1 cellular context compared by ENCODE assay signal in genomic region chr11:102911758-102912481, GRCh38.
TF ChIP-seq lines count a peak whose summit lies in the region.

No MANE protein-coding gene starts in this region.

TF ChIP-seq in GM23338, 12 proteins besides CTCF, POLR2A, EP300 and RAD21:
- TF ChIP-seq REST (IDR thresholded peaks at IDR 0.05; ENCODE audit: unreplicated experiment): no peak
- no peak for TF ChIP-seq ETS1 (IDR thresholded peaks at IDR 0.05)
- TF ChIP-seq EZH2phosphoT487 (IDR thresholded peaks at IDR 0.05; ENCODE audit: unreplicated experiment): no peak
- no peak for TF ChIP-seq ZNF331 (CRISPR knock-in tag; IDR thresholded peaks at IDR 0.05; ENCODE audit: low read depth)
- TF ChIP-seq NANOG (IDR thresholded peaks at IDR 0.05; ENCODE audit: borderline replicate concordance): no peak
- TF ChIP-seq JUNB (IDR thresholded peaks at IDR 0.05; ENCODE audit: unreplicated experiment): no peak
